ENCODE assay signal across 1 cellular context in the genomic region with DNA sequence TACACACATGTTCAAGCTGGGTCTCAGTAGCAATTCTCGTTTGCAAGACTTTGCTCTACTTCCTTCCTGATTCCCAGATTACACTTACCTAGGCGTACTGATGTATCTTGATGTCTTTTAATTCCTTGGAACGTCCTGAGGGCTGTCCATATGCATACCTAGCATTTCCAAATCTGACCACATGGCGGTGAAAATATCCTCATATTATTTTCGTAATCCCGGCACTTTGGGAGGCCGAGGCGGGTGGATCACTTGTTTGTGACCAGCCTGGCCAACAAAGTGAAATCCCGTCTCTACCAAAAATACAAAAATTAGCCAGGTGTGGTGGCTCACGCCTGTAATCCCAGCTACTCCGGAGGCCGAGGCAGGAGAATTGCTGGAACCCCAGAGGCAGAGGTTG.
TF ChIP-seq lines count a peak whose summit lies in the region.

No MANE protein-coding gene starts in this region.

TF ChIP-seq in GM12878, 131 proteins besides CTCF, POLR2A, EP300 and RAD21 (continued from another document):
- TF ChIP-seq, protein P1, sequence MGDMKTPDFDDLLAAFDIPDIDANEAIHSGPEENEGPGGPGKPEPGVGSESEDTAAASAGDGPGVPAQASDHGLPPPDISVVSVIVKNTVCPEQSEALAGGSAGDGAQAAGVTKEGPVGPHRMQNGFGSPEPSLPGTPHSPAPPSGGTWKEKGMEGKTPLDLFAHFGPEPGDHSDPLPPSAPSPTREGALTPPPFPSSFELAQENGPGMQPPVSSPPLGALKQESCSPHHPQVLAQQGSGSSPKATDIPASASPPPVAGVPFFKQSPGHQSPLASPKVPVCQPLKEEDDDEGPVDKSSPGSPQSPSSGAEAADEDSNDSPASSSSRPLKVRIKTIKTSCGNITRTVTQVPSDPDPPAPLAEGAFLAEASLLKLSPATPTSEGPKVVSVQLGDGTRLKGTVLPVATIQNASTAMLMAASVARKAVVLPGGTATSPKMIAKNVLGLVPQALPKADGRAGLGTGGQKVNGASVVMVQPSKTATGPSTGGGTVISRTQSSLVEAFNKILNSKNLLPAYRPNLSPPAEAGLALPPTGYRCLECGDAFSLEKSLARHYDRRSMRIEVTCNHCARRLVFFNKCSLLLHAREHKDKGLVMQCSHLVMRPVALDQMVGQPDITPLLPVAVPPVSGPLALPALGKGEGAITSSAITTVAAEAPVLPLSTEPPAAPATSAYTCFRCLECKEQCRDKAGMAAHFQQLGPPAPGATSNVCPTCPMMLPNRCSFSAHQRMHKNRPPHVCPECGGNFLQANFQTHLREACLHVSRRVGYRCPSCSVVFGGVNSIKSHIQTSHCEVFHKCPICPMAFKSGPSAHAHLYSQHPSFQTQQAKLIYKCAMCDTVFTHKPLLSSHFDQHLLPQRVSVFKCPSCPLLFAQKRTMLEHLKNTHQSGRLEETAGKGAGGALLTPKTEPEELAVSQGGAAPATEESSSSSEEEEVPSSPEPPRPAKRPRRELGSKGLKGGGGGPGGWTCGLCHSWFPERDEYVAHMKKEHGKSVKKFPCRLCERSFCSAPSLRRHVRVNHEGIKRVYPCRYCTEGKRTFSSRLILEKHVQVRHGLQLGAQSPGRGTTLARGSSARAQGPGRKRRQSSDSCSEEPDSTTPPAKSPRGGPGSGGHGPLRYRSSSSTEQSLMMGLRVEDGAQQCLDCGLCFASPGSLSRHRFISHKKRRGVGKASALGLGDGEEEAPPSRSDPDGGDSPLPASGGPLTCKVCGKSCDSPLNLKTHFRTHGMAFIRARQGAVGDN (IDR thresholded peaks at IDR 0.05): no peak
- TF ChIP-seq CEBPB (IDR thresholded peaks at IDR 0.05; ENCODE audit: borderline replicate concordance in 1 of 2, low read depth in 2 of 2, low read length in 2 of 2) (no peak), SPI1 (IDR thresholded peaks at IDR 0.05; ENCODE audit: borderline replicate concordance, insufficient read depth, low read depth, low read length) (no peak), ZNF217 (IDR thresholded peaks at IDR 0.05) (no peak), PML (IDR thresholded peaks at IDR 0.05; ENCODE audit: low read length) (no peak), ZBED1 (IDR thresholded peaks at IDR 0.05; ENCODE audit: borderline replicate concordance) (no peak), NFIC (IDR thresholded peaks at IDR 0.05; ENCODE audit: low read depth, low read length) (no peak), ZBTB11 (CRISPR knock-in tag; IDR thresholded peaks at IDR 0.05) (no peak)
- TF ChIP-seq, protein P2, sequence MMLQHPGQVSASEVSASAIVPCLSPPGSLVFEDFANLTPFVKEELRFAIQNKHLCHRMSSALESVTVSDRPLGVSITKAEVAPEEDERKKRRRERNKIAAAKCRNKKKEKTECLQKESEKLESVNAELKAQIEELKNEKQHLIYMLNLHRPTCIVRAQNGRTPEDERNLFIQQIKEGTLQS (IDR thresholded peaks at IDR 0.05; ENCODE audit: borderline replicate concordance, extremely low read depth, low read depth, low read length): no peak
TF ChIP-seq in GM12878: peak in this region for 0.
